ENCODE assay signal across 9 cellular contexts in the genomic region with DNA sequence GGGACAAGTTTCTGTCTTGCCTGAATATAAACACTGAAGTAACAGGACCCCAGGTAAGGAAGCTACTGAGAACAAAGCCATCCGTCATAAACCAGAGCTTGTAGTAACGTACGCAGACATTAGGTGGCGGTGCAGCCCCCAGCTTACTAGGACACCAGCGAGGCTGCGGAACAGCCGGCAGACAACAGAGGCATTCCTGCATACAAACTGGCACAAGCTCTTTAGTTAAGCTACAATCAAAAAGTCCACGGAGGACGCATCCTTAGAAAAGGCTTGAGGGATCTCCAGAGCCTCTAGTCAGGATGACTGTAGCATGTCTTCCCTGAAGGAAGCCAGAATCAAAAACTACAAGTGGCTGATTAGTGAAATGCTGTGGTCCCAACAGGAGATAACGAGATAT. TPM values are rescaled to one million over a fixed set of nuclear protein-coding genes. Genes with fewer than 3 reads are reported as not detected.
DNase-seq lines count a peak whose midpoint lies in the region; FAIRE-seq and TF ChIP-seq lines count a peak whose summit lies in the region.
"Had no signal": no experiment of that assay in that cellular context is flagged by ENCODE, and none has a peak within 500 bp of the region (broad histone marks: within the 10 kb centered on the region; RNA-seq: fewer than 3 reads in every experiment).

No MANE protein-coding gene starts in this region.

- DNase-seq in NCI-H2227 (lab: John Stamatoyannopoulos, UW; ENCODE audit: unreplicated experiment) (peak; percentile 28), NCI-H2227 treated with DMSO at 0.1 percent for 48 hours (lab: John Stamatoyannopoulos, UW) (no peak), brain microvascular endothelial cell (peak; percentile 60), keratinocyte (ENCODE audit: low read depth, low spot score) (no peak), thyroid gland (peak; percentile 66 to 73), NCI-H1694 (lab: John Stamatoyannopoulos, UW) (no peak), NK-92 (lab: John Stamatoyannopoulos, UW; ENCODE audit: unreplicated experiment) (no peak), SKM-1 treated with dmso at 0.1 percent for 144 hours (lab: John Stamatoyannopoulos, UW; ENCODE audit: unreplicated experiment) (no peak)

- peaks cover 4% of the 10 kb centered on the region for H3K79me2 ChIP-seq in keratinocyte (ENCODE audit: control insufficient read depth, insufficient read depth, low read length)

- H3K27me3 ChIP-seq in brain microvascular endothelial cell (replicated peaks) (no peaks in the 10 kb centered on the region), keratinocyte (ENCODE audit: control insufficient read depth, extremely low read depth, insufficient read depth, low read length) (no peaks in the 10 kb centered on the region), thyroid gland (no peaks in the 10 kb centered on the region)
- H3K27me3 ChIP-seq: BLaER1 treated with 17β-estradiol and CSF1 and Interleukin-3, amounts not matched to agents 10 nM and 100 nM had no signal

- FAIRE-seq in keratinocyte (lab: Jason Lieb, UNC): no peak

- WGBS in thyroid gland, 2 donors: 27 to 28% methylated on average over 10 of the region's 10 CpGs

- in situ Hi-C loops in brain microvascular endothelial cell (cut with HindIII; ENCODE audit: low pct_ligation_motif_present, low sequenced_read_pairs): no loop called here

- dilution Hi-C loops in keratinocyte (cut with MboI; ENCODE audit: extremely low pct_ligation_motif_present, low sequenced_read_pairs): no loop called here

- TF ChIP-seq POLR2A in thyroid gland (IDR thresholded peaks at IDR 0.05): no peak

- H3K4me2 ChIP-seq in keratinocyte (ENCODE audit: control insufficient read depth, extremely low read depth, insufficient read depth, low read depth, low read length): no peak overlapping the region
- H3K4me2 ChIP-seq: BLaER1 treated with 17β-estradiol and CSF1 and Interleukin-3, amounts not matched to agents 10 nM and 100 nM had no signal

- intact Hi-C loops in thyroid gland (cut with DNase I): no loop called here

- no peak overlapping the region for H3K27ac ChIP-seq in brain microvascular endothelial cell
- H3K27ac ChIP-seq in keratinocyte (ENCODE audit: control insufficient read depth, insufficient read depth, low read length): no peak overlapping the region
- no peak overlapping the region for H3K27ac ChIP-seq in thyroid gland
- H3K27ac ChIP-seq: BLaER1 treated with 17β-estradiol and CSF1 and Interleukin-3, amounts not matched to agents 10 nM and 100 nM had no signal

- H3K4me3 ChIP-seq in brain microvascular endothelial cell (ENCODE audit: low read depth, low read length) (no peak overlapping the region), keratinocyte (ENCODE audit: control insufficient read depth in 2 of 3, extremely low read depth in 1 of 3, insufficient read depth in 2 of 3, low read depth in 1 of 3, low read length in 3 of 3) (no peak overlapping the region), thyroid gland (replicated peaks in 1 of 3) (no peak overlapping the region)
- H3K4me3 ChIP-seq: BLaER1 treated with 17β-estradiol and CSF1 and Interleukin-3, amounts not matched to agents 10 nM and 100 nM had no signal

- TF ChIP-seq CTCF in brain microvascular endothelial cell (IDR thresholded peaks at IDR 0.05; ENCODE audit: low read depth, low read length, missing control alignments) (peak; percentile 79), keratinocyte (optimal IDR thresholded peaks at IDR 0.05 in 1 of 3, IDR thresholded peaks at IDR 0.05 in 1 of 3, conservative IDR thresholded peaks at IDR 0.05 in 1 of 3; ENCODE audit: extremely low read depth in 1 of 3, insufficient read depth in 2 of 3, low read length in 3 of 3) (peak in 2 of 3 experiments; percentile 23 to 32), thyroid gland (IDR thresholded peaks at IDR 0.05) (peak; percentile 27 to 85 (median 52))

- H3K9me3 ChIP-seq in keratinocyte (ENCODE audit: control insufficient read depth, low read depth, low read length) (peaks cover 5% of the 10 kb centered on the region), thyroid gland (no peaks in the 10 kb centered on the region)

- peaks cover 39% of the 10 kb centered on the region for H3K36me3 ChIP-seq in brain microvascular endothelial cell (replicated peaks)
- H3K36me3 ChIP-seq in keratinocyte (ENCODE audit: control insufficient read depth in 2 of 2, extremely low read depth in 1 of 2, insufficient read depth in 2 of 2, low read length in 2 of 2): peaks cover 12% of the 10 kb centered on the region in 2 experiments
- H3K36me3 ChIP-seq in thyroid gland: peaks cover 17 to 29% of the 10 kb centered on the region in 2 donors

- no peak overlapping the region for H2AFZ ChIP-seq in keratinocyte (ENCODE audit: control insufficient read depth, low read length)

- H3K4me1 ChIP-seq in keratinocyte (ENCODE audit: control insufficient read depth, extremely low read depth, insufficient read depth, low read length) (no peaks in the 10 kb centered on the region), thyroid gland (no peaks in the 10 kb centered on the region)
- H3K4me1 ChIP-seq: BLaER1 treated with 17β-estradiol and CSF1 and Interleukin-3, amounts not matched to agents 10 nM and 100 nM had no signal

- H3K9ac ChIP-seq in keratinocyte (ENCODE audit: control insufficient read depth, extremely low read depth, insufficient read depth, low read length): no peak overlapping the region
- H3K9ac ChIP-seq: BLaER1 treated with 17β-estradiol and CSF1 and Interleukin-3, amounts not matched to agents 10 nM and 100 nM had no signal

- no peaks in the 10 kb centered on the region for H3K9me1 ChIP-seq in keratinocyte (ENCODE audit: control insufficient read depth, extremely low read depth, insufficient read depth, low read length)

- H4K20me1 ChIP-seq in keratinocyte (ENCODE audit: control insufficient read depth, extremely low read depth, insufficient read depth, low read length): no peaks in the 10 kb centered on the region

RNA-seq across cellular contexts. Expression of a gene that starts 26.2 kb away (rescaled TPM):
- 10.2 to 14.4 TPM (median 12.6 TPM) in 3 replicates for polyA plus RNA-seq in keratinocyte
- 15.8 TPM for polyA plus RNA-seq in keratinocyte (2011; ENCODE audit: low read depth)
- 5.7 and 9.7 TPM in 2 replicates for polyA plus RNA-seq in keratinocyte (2011; cell fraction: cytosol; rRNA removed)
- 43.1 and 47.8 TPM in 2 replicates for polyA plus RNA-seq in keratinocyte (2011; cell fraction: nucleus; rRNA removed)
- polyA plus RNA-seq in keratinocyte (2012; ENCODE audit: low replicate concordance): 8.7 and 12.8 TPM in 2 replicates
- 13.7 to 30.8 TPM (median 20.2 TPM) in 3 replicates for polyA minus RNA-seq in keratinocyte
- polyA minus RNA-seq in keratinocyte (2011; cell fraction: cytosol; rRNA and poly(A)+ RNA removed): 13.8 TPM
- 28.4 and 46.3 TPM in 2 replicates for polyA minus RNA-seq in keratinocyte (2011; cell fraction: nucleus; rRNA and poly(A)+ RNA removed)
- total RNA-seq in thyroid gland: 100 to 1,000 TPM in 1 of 4 donors, 10 to 100 TPM in 3; 61.0 to 109 (median 81.4) TPM

RNA-seq across cellular contexts. Expression of a gene that starts 32.4 kb away (rescaled TPM):
- polyA plus RNA-seq in keratinocyte: not detected in 3 replicates
- polyA plus RNA-seq in keratinocyte (2011; ENCODE audit: low read depth): not detected
- 0.03 TPM in 1 of 2 replicates, not detected in the other for polyA plus RNA-seq in keratinocyte (2011; cell fraction: cytosol; rRNA removed)
- 0.05 TPM in 1 of 2 replicates, not detected in the other for polyA plus RNA-seq in keratinocyte (2011; cell fraction: nucleus; rRNA removed)
- not detected in 2 replicates for polyA plus RNA-seq in keratinocyte (2012; ENCODE audit: low replicate concordance)
- not detected in 3 replicates for polyA minus RNA-seq in keratinocyte
- polyA minus RNA-seq in keratinocyte (2011; cell fraction: cytosol; rRNA and poly(A)+ RNA removed): not detected
- polyA minus RNA-seq in keratinocyte (2011; cell fraction: nucleus; rRNA and poly(A)+ RNA removed): not detected in 2 replicates
- total RNA-seq in thyroid gland: under 1 TPM in 1 of 4 donors, not detected in 3; 0.40 TPM

RNA-seq across cellular contexts. Expression of a gene that starts 55.7 kb away (rescaled TPM):
- polyA plus RNA-seq in keratinocyte: 4.2 to 7.5 TPM (median 5.2 TPM) in 3 replicates
- polyA plus RNA-seq in keratinocyte (2011; ENCODE audit: low read depth): 10.1 TPM
- polyA plus RNA-seq in keratinocyte (2011; cell fraction: cytosol; rRNA removed): 6.6 and 9.7 TPM in 2 replicates
- polyA plus RNA-seq in keratinocyte (2011; cell fraction: nucleus; rRNA removed): 7.9 and 9.3 TPM in 2 replicates
- polyA plus RNA-seq in keratinocyte (2012; ENCODE audit: low replicate concordance): 3.4 and 5.8 TPM in 2 replicates
- polyA minus RNA-seq in keratinocyte: 2.5 to 6.0 TPM (median 5.1 TPM) in 3 replicates
- 3.6 TPM for polyA minus RNA-seq in keratinocyte (2011; cell fraction: cytosol; rRNA and poly(A)+ RNA removed)
- polyA minus RNA-seq in keratinocyte (2011; cell fraction: nucleus; rRNA and poly(A)+ RNA removed): 3.4 and 4.8 TPM in 2 replicates
- 10 to 100 TPM; 14.5 to 37.6 (median 18.9) TPM for total RNA-seq in thyroid gland

Comparison
In these comparisons a context has a peak if more than half of its experiments do, and no peak if none do; other contexts are left out.
1. DNase-seq: peak in NCI-H2227 (single experiment), brain microvascular endothelial cell (single experiment) and thyroid gland (2 of 2); none in NCI-H2227 treated with DMSO at 0.1 percent for 48 hours (single experiment), keratinocyte (single experiment), NCI-H1694 (single experiment), NK-92 (single experiment) and SKM-1 treated with dmso at 0.1 percent for 144 hours (single experiment).
2. CTCF ChIP-seq: peak in every context shown above with its lines; median percentile 79 in brain microvascular endothelial cell; 52 in thyroid gland; 28 in keratinocyte.